ENCODE assay signal across 1 cellular context in the genomic region with DNA sequence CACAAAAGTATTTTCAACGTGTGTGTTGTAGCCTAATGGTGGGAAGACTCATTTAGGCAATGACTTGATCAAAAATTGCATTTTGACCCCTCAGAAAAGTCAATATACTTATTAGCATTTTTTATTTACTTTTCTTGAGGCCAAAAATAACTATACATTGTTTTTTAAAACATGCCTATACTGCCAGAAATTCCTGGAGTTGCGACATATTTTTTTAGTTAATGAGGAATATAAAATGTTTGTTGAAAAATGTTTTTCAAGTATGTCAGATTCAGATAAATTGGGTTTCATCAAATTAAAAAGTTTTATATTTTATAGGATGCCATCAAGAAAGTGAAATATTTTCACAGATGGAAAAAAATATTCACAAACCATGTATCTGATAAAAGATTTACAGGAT.
TF ChIP-seq lines count a peak whose summit lies in the region.

No MANE protein-coding gene starts in this region.

TF ChIP-seq in H1, 55 proteins besides CTCF, POLR2A, EP300 and RAD21:
- TF ChIP-seq POLR2AphosphoS5 (IDR thresholded peaks at IDR 0.05; ENCODE audit: low read depth, low read length), result no peak
- 0 out of 2 replicates have a peak, but pooled peaks have one; percentile 34 for TF ChIP-seq CEBPB (IDR thresholded peaks at IDR 0.05; ENCODE audit: low read depth, low read length)
